ENCODE assay signal across 16 cellular contexts in the genomic region with DNA sequence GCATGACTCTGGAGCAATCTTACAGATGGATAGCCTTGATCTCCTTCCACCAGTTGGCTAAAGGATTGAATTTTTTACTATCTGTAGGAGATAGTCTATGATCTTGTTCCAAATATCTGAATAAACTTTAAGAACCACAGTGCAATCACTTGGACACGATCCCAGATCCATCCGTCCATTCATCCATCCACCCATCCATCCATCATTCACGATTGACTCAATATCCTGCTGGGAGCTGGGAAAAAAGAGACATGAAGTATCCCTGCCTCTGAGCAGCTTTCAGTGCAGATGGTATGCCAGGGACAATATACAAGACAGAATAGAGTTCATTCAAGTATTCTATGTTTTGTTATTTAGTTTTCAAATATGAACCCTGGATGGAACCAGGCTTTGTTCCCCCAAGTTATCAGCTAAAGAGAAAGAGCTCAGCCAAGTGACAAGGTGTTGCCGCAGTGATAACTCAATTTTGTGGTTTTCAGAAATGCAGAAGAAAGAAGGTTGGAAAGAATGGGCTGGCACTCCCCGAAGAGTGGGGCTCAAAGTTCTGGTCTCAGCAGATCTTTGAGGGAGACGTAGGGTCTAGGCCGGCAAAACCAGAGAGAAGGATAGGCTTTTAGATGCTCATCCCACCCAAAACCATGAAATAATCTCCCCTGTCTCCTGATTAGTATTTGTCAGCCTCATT.
A peak's percentile ranks its signal among the peaks of the same experiment; 100 is the strongest.
DNase-seq lines count a peak whose midpoint lies in the region; ATAC-seq, FAIRE-seq and TF ChIP-seq lines count a peak whose summit lies in the region.
"Had no signal": no experiment of that assay in that cellular context is flagged by ENCODE, and none has a peak within 500 bp of the region (broad histone marks: within the 10 kb centered on the region; RNA-seq: fewer than 3 reads in every experiment).

No MANE protein-coding gene starts in this region.

- no peaks in the 10 kb centered on the region for H3K27me3 Mint-ChIP-seq in brain

- CTCF ChIA-PET in A549 (lab: Yijun Ruan, JAX) = no interaction called here

- H3K9me3 ChIP-seq in A549 = no peaks in the 10 kb centered on the region
- no peaks in the 10 kb centered on the region for H3K9me3 ChIP-seq in effector memory CD4-positive, alpha-beta T cell (ENCODE audit: control insufficient read depth, low read length)
- H3K9me3 ChIP-seq: Caco-2 had no signal

- DNase-seq in DMS153 treated with DMSO at 0.1 percent for 48 hours (lab: John Stamatoyannopoulos, UW; ENCODE audit: unreplicated experiment) (peak; percentile 59), DMS153 (lab: John Stamatoyannopoulos, UW) (no peak), A549 (ENCODE audit: low read depth in 1 of 2, low spot score in 1 of 2) (peak in 1 of 2 experiments; percentile 43), NCI-H69 (lab: John Stamatoyannopoulos, UW) (peak; percentile 19), H4 (ENCODE audit: low spot score) (no peak), Ammon's horn (ENCODE audit: low spot score) (no peak)
- DNase-seq in effector memory CD4-positive, alpha-beta T cell = no peak
- DNase-seq: Caco-2, GDM1, GM23248, NCI-H446 treated with DMSO at 0.1 percent for 48 hours, T-helper 9 cell had no signal

- H3K36me3 Mint-ChIP-seq in brain = no peaks in the 10 kb centered on the region

- H3K4me3 ChIP-seq in A549 = no peak overlapping the region
- no peak overlapping the region for H3K4me3 ChIP-seq in effector memory CD4-positive, alpha-beta T cell (ENCODE audit: insufficient read depth, low read depth, low read length, poor library complexity, severe bottlenecking)
- H3K4me3 ChIP-seq: GM23248 had no signal

- H3K27ac ChIP-seq in A549 = peak overlapping the region; percentile 61 to 62
- H3K27ac ChIP-seq in effector memory CD4-positive, alpha-beta T cell (ENCODE audit: insufficient read depth, low read length, poor library complexity, severe bottlenecking) = no peak overlapping the region
- H3K27ac ChIP-seq: 22Rv1, GM23248, RWPE1 had no signal

- WGBS in A549 (ENCODE audit: missing lambda C conversion rate) = 28% methylated on average over 7 of the region's 7 CpGs

- peaks cover 40% of the 10 kb centered on the region for H3K4me1 Mint-ChIP-seq in brain

- FAIRE-seq in A549 (lab: Jason Lieb, UNC) = no peak

- POLR2A ChIA-PET in A549 (lab: Yijun Ruan, JAX) = interaction anchor here (0.7 kb wide), 1 partner anchor 14 kb away, joined by 3 read pairs; no protein-coding TSS in a partner anchor

- TF ChIP-seq RAD21 in A549 (conservative IDR thresholded peaks at IDR 0.05 in 1 of 2, IDR thresholded peaks at IDR 0.05 in 1 of 2) = no peak

- no peak overlapping the region for H3K4me3 Mint-ChIP-seq in brain
- H3K4me3 Mint-ChIP-seq: CD14-positive monocyte had no signal

- peaks cover 24% of the 10 kb centered on the region for H3K4me1 ChIP-seq in A549
- no peaks in the 10 kb centered on the region for H3K4me1 ChIP-seq in effector memory CD4-positive, alpha-beta T cell (ENCODE audit: control insufficient read depth, insufficient read depth, low read length, poor library complexity, severe bottlenecking)
- H3K4me1 ChIP-seq: Caco-2 had no signal

- TF ChIP-seq POLR2A in A549 (IDR thresholded peaks at IDR 0.05; ENCODE audit: low read length) = no peak

- H3K36me3 ChIP-seq in effector memory CD4-positive, alpha-beta T cell (ENCODE audit: control insufficient read depth, insufficient read depth, low read length) = no peaks in the 10 kb centered on the region

- ATAC-seq in A549 = peak in 1 of 2 experiments; percentile 58; a peak in 3 of 6 replicates

- TF ChIP-seq EP300 in A549 (IDR thresholded peaks at IDR 0.05) = peak in 1 of 2 experiments; percentile 31; a peak in 1 of 5 replicates

- H3K27ac Mint-ChIP-seq in brain = peak overlapping the region in 4 of 5 experiments; percentile 7 to 54 (median 41)

- H3K9me3 Mint-ChIP-seq in brain = peaks cover 0 to 3% (median 0%) of the 10 kb centered on the region in 5 experiments
- H3K9me3 Mint-ChIP-seq: CD14-positive monocyte had no signal

- peak overlapping the region; percentile 48 for H3K4me2 ChIP-seq in A549

- TF ChIP-seq CTCF in A549 (IDR thresholded peaks at IDR 0.05) (no peak), brain (conservative IDR thresholded peaks at IDR 0.05) (no peak)

- H3K27me3 ChIP-seq in effector memory CD4-positive, alpha-beta T cell (replicated peaks; ENCODE audit: control insufficient read depth, insufficient read depth, low read length, poor library complexity, severe bottlenecking) = no peaks in the 10 kb centered on the region

TF ChIP-seq in A549, 52 proteins besides CTCF, POLR2A, EP300 and RAD21:
- no peak for TF ChIP-seq ZSCAN20 (CRISPR knock-in tag; IDR thresholded peaks at IDR 0.05)
- TF ChIP-seq PBX3 (IDR thresholded peaks at IDR 0.05) = no peak
- no peak for TF ChIP-seq HDAC2 (IDR thresholded peaks at IDR 0.05)
- TF ChIP-seq HOXB5 (CRISPR knock-in tag; IDR thresholded peaks at IDR 0.05) = no peak
- TF ChIP-seq GATA3 (IDR thresholded peaks at IDR 0.05; ENCODE audit: borderline replicate concordance) = no peak
- TF ChIP-seq MAZ (IDR thresholded peaks at IDR 0.05; ENCODE audit: borderline replicate concordance, low read depth, low read length) = no peak
- no peak for TF ChIP-seq KDM1A (IDR thresholded peaks at IDR 0.05; ENCODE audit: low read depth)
- TF ChIP-seq JUNB (IDR thresholded peaks at IDR 0.05) = no peak
- no peak for TF ChIP-seq RCOR1 (IDR thresholded peaks at IDR 0.05; ENCODE audit: low read depth, low read length)
- TF ChIP-seq SMC3 (IDR thresholded peaks at IDR 0.05) = no peak
- TF ChIP-seq CHD2 (IDR thresholded peaks at IDR 0.05; ENCODE audit: low read length, partially characterized antibody) = no peak
- TF ChIP-seq CBX8 (IDR thresholded peaks at IDR 0.05) = no peak
- TF ChIP-seq TFCP2L1 (CRISPR knock-in tag; IDR thresholded peaks at IDR 0.05) = no peak
- no peak for TF ChIP-seq ESRRA (IDR thresholded peaks at IDR 0.05; ENCODE audit: borderline replicate concordance, low read length)
- TF ChIP-seq RARB (CRISPR knock-in tag; IDR thresholded peaks at IDR 0.05) = no peak
- TF ChIP-seq, protein P1, sequence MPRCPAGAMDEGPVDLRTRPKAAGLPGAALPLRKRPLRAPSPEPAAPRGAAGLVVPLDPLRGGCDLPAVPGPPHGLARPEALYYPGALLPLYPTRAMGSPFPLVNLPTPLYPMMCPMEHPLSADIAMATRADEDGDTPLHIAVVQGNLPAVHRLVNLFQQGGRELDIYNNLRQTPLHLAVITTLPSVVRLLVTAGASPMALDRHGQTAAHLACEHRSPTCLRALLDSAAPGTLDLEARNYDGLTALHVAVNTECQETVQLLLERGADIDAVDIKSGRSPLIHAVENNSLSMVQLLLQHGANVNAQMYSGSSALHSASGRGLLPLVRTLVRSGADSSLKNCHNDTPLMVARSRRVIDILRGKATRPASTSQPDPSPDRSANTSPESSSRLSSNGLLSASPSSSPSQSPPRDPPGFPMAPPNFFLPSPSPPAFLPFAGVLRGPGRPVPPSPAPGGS (IDR thresholded peaks at IDR 0.05) = no peak
- no peak for TF ChIP-seq ELK1 (IDR thresholded peaks at IDR 0.05; ENCODE audit: low read depth, low read length)

Comparison
In these comparisons a context has a peak if more than half of its experiments do, and no peak if none do; other contexts are left out.
1. DNase-seq: peak in DMS153 treated with DMSO at 0.1 percent for 48 hours (single experiment) and NCI-H69 (single experiment); none in DMS153 (single experiment), effector memory CD4-positive, alpha-beta T cell (0 of 3), H4 (single experiment) and Ammon's horn (single experiment).